Comparison of ENCODE assay signal across 8 cellular contexts in the genomic region with DNA sequence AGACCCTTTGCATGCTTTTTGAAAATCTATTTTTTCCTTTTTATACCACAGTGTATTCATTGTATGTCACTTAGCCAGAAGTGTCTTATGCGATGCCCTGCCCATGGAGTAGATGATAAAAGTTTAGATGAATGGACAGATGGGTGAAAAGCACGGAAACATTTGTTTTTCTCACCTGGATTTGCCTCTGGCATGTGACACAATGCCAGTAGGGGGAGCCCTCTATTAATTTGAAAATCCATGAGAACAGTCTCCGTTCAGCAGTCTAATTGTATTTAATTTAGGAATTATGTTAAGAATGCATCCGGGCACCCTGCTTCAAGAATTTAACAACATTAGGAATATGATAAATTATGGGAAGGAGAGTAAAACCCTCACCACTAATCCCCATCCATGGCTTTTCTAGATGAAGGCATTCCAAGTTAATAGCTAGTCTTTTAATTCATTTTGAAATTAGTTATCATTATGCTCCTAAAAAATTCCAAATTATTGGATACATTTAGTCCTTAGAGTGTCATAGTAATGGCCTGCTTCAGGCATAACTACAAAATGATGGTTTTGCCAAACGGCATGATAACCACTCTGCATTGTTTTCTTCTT. TPM values are rescaled to one million over a fixed set of nuclear protein-coding genes. Genes with fewer than 3 reads are reported as not detected.
DNase-seq lines count a peak whose midpoint lies in the region; ATAC-seq and TF ChIP-seq lines count a peak whose summit lies in the region.

No MANE protein-coding gene starts in this region.

- H3K4me3 ChIP-seq in endodermal cell (ENCODE audit: low read length), result no peak overlapping the region
- no peak overlapping the region for H3K4me3 ChIP-seq in prostate gland

- ATAC-seq in GM18861 (IDR thresholded peaks at IDR 0.05; ENCODE audit: unreplicated experiment), result no peak
- no peak for ATAC-seq in GM18868 (IDR thresholded peaks at IDR 0.05; ENCODE audit: unreplicated experiment)
- ATAC-seq in GM19452 (IDR thresholded peaks at IDR 0.05; ENCODE audit: unreplicated experiment), result no peak

- TF ChIP-seq CTCF in endodermal cell (conservative IDR thresholded peaks at IDR 0.05), result peak; percentile 87
- TF ChIP-seq CTCF in prostate gland (IDR thresholded peaks at IDR 0.05), result peak in 3 of 4 experiments; percentile 35 to 42 (median 37)

- no peak overlapping the region for H3K4me3 Mint-ChIP-seq in endodermal cell

- no peak overlapping the region for H3K9ac ChIP-seq in endodermal cell (ENCODE audit: extremely low read depth, low read length, poor library complexity, severe bottlenecking)

- 83 to 88% methylated on average over 3 to 4 of the region's 5 CpGs for WGBS in endodermal cell (ENCODE audit: insufficient coverage in 1 of 2, insufficient read length in 1 of 2), 2 experiments
- 57% methylated on average over 5 of the region's 5 CpGs for WGBS in prostate gland

- no peaks in the 10 kb centered on the region for H3K27me3 Mint-ChIP-seq in endodermal cell (ENCODE audit: insufficient read depth)

- H3K27ac ChIP-seq in endodermal cell (ENCODE audit: low read depth, low read length) (no peak overlapping the region), prostate gland (no peak overlapping the region)

- H3K9me3 Mint-ChIP-seq in endodermal cell, result no peaks in the 10 kb centered on the region

- peaks cover 26% of the 10 kb centered on the region for H3K36me3 ChIP-seq in endodermal cell (ENCODE audit: control insufficient read depth, insufficient read depth, low read length)
- no peaks in the 10 kb centered on the region for H3K36me3 ChIP-seq in prostate gland

- H3K4me1 Mint-ChIP-seq in endodermal cell, result no peaks in the 10 kb centered on the region

- H3K9me3 ChIP-seq in endodermal cell (ENCODE audit: control insufficient read depth, low read length) (no peaks in the 10 kb centered on the region), prostate gland (no peaks in the 10 kb centered on the region)

- H3K36me3 Mint-ChIP-seq in endodermal cell (ENCODE audit: low read depth), result peaks cover 42% of the 10 kb centered on the region

- no peaks in the 10 kb centered on the region for H3K4me1 ChIP-seq in endodermal cell (ENCODE audit: control insufficient read depth, insufficient read depth, low read length)
- H3K4me1 ChIP-seq in prostate gland (replicated peaks), result no peaks in the 10 kb centered on the region

- no peak overlapping the region for H3K27ac Mint-ChIP-seq in endodermal cell

- intact Hi-C loops in prostate gland (cut with DNase I), result no loop called here

- DNase-seq in stimulated activated CD4-positive, alpha-beta T cell treated with anti-CD3 and anti-CD28 coated beads, Interleukin-15, amount 100 ng/mL, for 24 hours, result peak; percentile 4
- no peak for DNase-seq in stimulated activated CD4-positive, alpha-beta T cell treated with anti-CD3 and anti-CD28 coated beads, Interleukin-4, amount 100 ng/mL, for 1 hour
- DNase-seq in NCI-H2227 (lab: John Stamatoyannopoulos, UW; ENCODE audit: unreplicated experiment) (peak; percentile 55), endodermal cell (peak; percentile 54), prostate gland (ENCODE audit: low spot score) (peak; percentile 15)

- H3K27me3 ChIP-seq in endodermal cell (ENCODE audit: control insufficient read depth, insufficient read depth, low read length, poor library complexity, severe bottlenecking), result no peaks in the 10 kb centered on the region
- H3K27me3 ChIP-seq in prostate gland (replicated peaks; ENCODE audit: insufficient read depth), result no peaks in the 10 kb centered on the region

- no peak for TF ChIP-seq POLR2A in prostate gland (IDR thresholded peaks at IDR 0.05)

RNA-seq across cellular contexts. Expression of a gene that starts 55.3 kb away (rescaled TPM):
- total RNA-seq in endodermal cell (10 to 100 TPM in 1 of 2 donors, 1 to 10 TPM in 1; 9.3 to 13.9 TPM), prostate gland (10 to 100 TPM; 37.6 to 55.7 TPM)
- 26.4 TPM for polyA plus RNA-seq in endodermal cell (2013, experiment 1 of 2)
- 26.4 TPM for polyA plus RNA-seq in endodermal cell (2013, experiment 2 of 2)
